Comparison of ENCODE assay signal across 16 cellular contexts in the genomic region with DNA sequence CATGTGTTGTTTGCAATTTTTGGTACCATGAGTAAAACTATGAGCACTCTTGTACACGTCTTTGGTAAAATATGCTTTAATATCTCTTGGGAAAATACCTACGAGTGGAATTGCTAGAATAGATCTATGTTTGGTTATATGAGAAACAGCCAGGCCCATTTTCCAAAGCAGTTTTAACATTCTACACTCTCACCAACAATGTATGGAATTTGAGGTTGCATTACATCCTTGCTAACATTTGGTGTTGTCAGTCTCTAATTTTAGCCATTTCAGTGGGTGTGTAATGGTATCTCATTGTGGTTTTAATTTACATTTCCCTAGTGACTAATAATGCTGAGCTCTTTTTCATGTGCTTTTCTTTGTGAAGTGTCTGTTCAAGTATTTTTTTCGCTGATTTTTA.
DNase-seq lines count a peak whose midpoint lies in the region; ATAC-seq and TF ChIP-seq lines count a peak whose summit lies in the region.
"Had no signal": no experiment of that assay in that cellular context is flagged by ENCODE, and none has a peak within 500 bp of the region (broad histone marks: within the 10 kb centered on the region; RNA-seq: fewer than 3 reads in every experiment).

No MANE protein-coding gene starts in this region.

- H4K12ac ChIP-seq in trophoblast cell (ENCODE audit: low read depth, low read length): no peak overlapping the region

- no peaks in the 10 kb centered on the region for H3K79me1 ChIP-seq in trophoblast cell (ENCODE audit: low read length)

- ATAC-seq in Panc1 (no peak), HG03045 (IDR thresholded peaks at IDR 0.05; ENCODE audit: unreplicated experiment) (no peak)
- ATAC-seq: gastrocnemius medialis, right cardiac atrium, T-cell had no signal

- intact Hi-C loops in Panc1 (cut with micrococcal nuclease; ENCODE audit: unreplicated experiment) (no loop called here), ovary (cut with DNase I) (no loop called here)

- H3K9ac ChIP-seq in trophoblast cell (ENCODE audit: low read length): no peak overlapping the region

- H2AK5ac ChIP-seq in trophoblast cell (ENCODE audit: low read length): no peak overlapping the region

- TF ChIP-seq EP300 in ovary (IDR thresholded peaks at IDR 0.05): no peak

- H3K27me3 ChIP-seq in Panc1 (ENCODE audit: control insufficient read depth, insufficient read depth, low read length) (no peaks in the 10 kb centered on the region), trophoblast cell (ENCODE audit: insufficient read depth, low read length) (no peaks in the 10 kb centered on the region), ovary (no peaks in the 10 kb centered on the region)
- H3K27me3 ChIP-seq: gastrocnemius medialis had no signal

- H3K14ac ChIP-seq in trophoblast cell (ENCODE audit: low read length): no peak overlapping the region

- WGBS in trophoblast cell (ENCODE audit: extremely low coverage, insufficient coverage, insufficient read length): no CpG with 5 or more reads among the region's 3 CpGs
- WGBS in ovary, 3 donors: 67 to 80% (median 78%) methylated on average over 3 of the region's 3 CpGs

- BruUV-seq in Panc1 (replicated peaks; lab: Mats Ljungman, UMichigan): no TSS peak

- no peaks in the 10 kb centered on the region for H3K9me3 ChIP-seq in Panc1 (ENCODE audit: control insufficient read depth, insufficient read depth, low read depth, low read length)
- no peaks in the 10 kb centered on the region for H3K9me3 ChIP-seq in trophoblast cell (ENCODE audit: insufficient read depth, low read depth, low read length)
- H3K9me3 ChIP-seq in ovary: no peaks in the 10 kb centered on the region
- H3K9me3 ChIP-seq: gastrocnemius medialis had no signal

- no peaks in the 10 kb centered on the region for H3K36me3 ChIP-seq in Panc1 (ENCODE audit: control insufficient read depth, insufficient read depth, low read length)
- no peaks in the 10 kb centered on the region for H3K36me3 ChIP-seq in trophoblast cell (ENCODE audit: control insufficient read depth in 1 of 2, insufficient read depth in 2 of 2, low read length in 2 of 2)
- H3K36me3 ChIP-seq in ovary: no peaks in the 10 kb centered on the region
- H3K36me3 ChIP-seq: gastrocnemius medialis, WERI-Rb-1 had no signal

- POLR2A ChIA-PET in Panc1 (lab: Charles Lee): no interaction called here

- H3K4me3 ChIP-seq in Panc1 (ENCODE audit: low read depth in 2 of 2, low read length in 2 of 2) (no peak overlapping the region), epithelial cell of esophagus (ENCODE audit: low read length) (no peak overlapping the region), trophoblast cell (ENCODE audit: low read depth, low read length) (no peak overlapping the region), ovary (no peak overlapping the region)
- H3K4me3 ChIP-seq: gastrocnemius medialis had no signal

- no peak overlapping the region for H3K4me2 ChIP-seq in trophoblast cell (ENCODE audit: low read length)

- H3K4me1 ChIP-seq in Panc1 (ENCODE audit: control insufficient read depth, insufficient read depth, low read length): no peaks in the 10 kb centered on the region
- H3K4me1 ChIP-seq in trophoblast cell (ENCODE audit: control insufficient read depth in 1 of 2, insufficient read depth in 2 of 2, low read length in 2 of 2): no peaks in the 10 kb centered on the region
- no peaks in the 10 kb centered on the region for H3K4me1 ChIP-seq in ovary (ENCODE audit: insufficient read depth)
- H3K4me1 ChIP-seq: gastrocnemius medialis had no signal

- no peak overlapping the region for H2BK120ac ChIP-seq in trophoblast cell (ENCODE audit: insufficient read depth, low read length, poor library complexity)

- in situ Hi-C loops in Panc1 (cut with HindIII; ENCODE audit: low pct_unique_long_range_greater_than_20kb, low sequenced_read_pairs): no loop called here

- DNase-seq in EH (ENCODE audit: low read depth) (peak; percentile 95), Panc1 (ENCODE audit: low read depth, low spot score) (peak; percentile 13), epithelial cell of esophagus (ENCODE audit: low read depth) (peak; percentile 59), trophoblast cell (peak; percentile 51 to 80), ovary (no peak)
- no peak for DNase-seq in activated effector memory CD4-positive, alpha-beta T cell treated with Interleukin-2 at 50 U/mL for 16 hours
- DNase-seq: aorta; CD4-positive, CD25-positive, alpha-beta regulatory T cell; gastrocnemius medialis; NCI-H1694 treated with DMSO at 0.1 percent for 48 hours; NCI-H526 treated with DMSO at 0.1 percent for 48 hours; right cardiac atrium; stimulated activated CD4-positive, alpha-beta T cell treated with anti-CD3 and anti-CD28 coated beads, Interleukin-4, amount 100 ng/mL, for 1 hour; T-cell; WERI-Rb-1 had no signal

- no peak overlapping the region for H2BK12ac ChIP-seq in trophoblast cell (ENCODE audit: low read length)

- no peak overlapping the region for H3K4ac ChIP-seq in trophoblast cell (ENCODE audit: low read depth, low read length)

- no peak overlapping the region for H2BK5ac ChIP-seq in trophoblast cell (ENCODE audit: low read depth, low read length, poor library complexity)

- no peak overlapping the region for H3K23ac ChIP-seq in trophoblast cell (ENCODE audit: low read length)

- no peak overlapping the region for H3K27ac ChIP-seq in Panc1 (ENCODE audit: low read length)
- H3K27ac ChIP-seq in trophoblast cell (ENCODE audit: low read depth, low read length): no peak overlapping the region
- H3K27ac ChIP-seq in ovary: no peak overlapping the region
- H3K27ac ChIP-seq: gastrocnemius medialis, WERI-Rb-1 had no signal

- TF ChIP-seq CTCF in Panc1 (IDR thresholded peaks at IDR 0.05): no peak
- no peak for TF ChIP-seq CTCF in epithelial cell of esophagus (IDR thresholded peaks at IDR 0.05; ENCODE audit: insufficient read depth, low read depth, low read length, missing control alignments)
- no peak for TF ChIP-seq CTCF in ovary (IDR thresholded peaks at IDR 0.05)

- CTCF ChIA-PET in Panc1 (lab: Charles Lee): no interaction called here

- no peak overlapping the region for H4K8ac ChIP-seq in trophoblast cell (ENCODE audit: low read depth, low read length)

- no peak overlapping the region for H3K18ac ChIP-seq in trophoblast cell (ENCODE audit: low read length)

- H4K91ac ChIP-seq in trophoblast cell (ENCODE audit: low read depth, low read length): no peak overlapping the region

- no peak overlapping the region for H2AFZ ChIP-seq in trophoblast cell (ENCODE audit: insufficient read depth, low read length, poor library complexity)

- TF ChIP-seq POLR2A in ovary (IDR thresholded peaks at IDR 0.05): no peak

- no peaks in the 10 kb centered on the region for H3K79me2 ChIP-seq in trophoblast cell (ENCODE audit: control insufficient read depth, insufficient read depth, low read length, poor library complexity)

Comparison
In these comparisons a context has a peak if more than half of its experiments do, and no peak if none do; other contexts are left out.
1. DNase-seq: peak in EH (single experiment), Panc1 (single experiment), epithelial cell of esophagus (single experiment) and trophoblast cell (2 of 2); none in ovary (0 of 5) and activated effector memory CD4-positive, alpha-beta T cell treated with Interleukin-2 at 50 U/mL for 16 hours (single experiment).